9 cellular contexts compared by ENCODE assay signal in genomic region chr11:68008381-68009337, GRCh38. TPM values are rescaled to one million over a fixed set of nuclear protein-coding genes. Genes with fewer than 3 reads are reported as not detected.
A peak's percentile ranks its signal among the peaks of the same experiment; 100 is the strongest.
DNase-seq lines count a peak whose midpoint lies in the region; ATAC-seq and TF ChIP-seq lines count a peak whose summit lies in the region.
"Had no signal": no experiment of that assay in that cellular context is flagged by ENCODE, and none has a peak within 500 bp of the region (broad histone marks: within the 10 kb centered on the region; RNA-seq: fewer than 3 reads in every experiment).

No MANE protein-coding gene starts in this region.

- no peak overlapping the region for H2AK5ac ChIP-seq in mesendoderm (ENCODE audit: low read length)

- no peak for TF ChIP-seq POLR2A in adrenal gland (IDR thresholded peaks at IDR 0.05)

- H3K27ac ChIP-seq in adrenal gland = peak overlapping the region; percentile 90 to 99 (median 92)
- H3K27ac ChIP-seq in naive thymus-derived CD4-positive, alpha-beta T cell (ENCODE audit: low read depth, low read length) = no peak overlapping the region
- no peak overlapping the region for H3K27ac ChIP-seq in mesendoderm (ENCODE audit: low read depth, low read length)

- H3K4me2 ChIP-seq in mesendoderm (ENCODE audit: low read length) = no peak overlapping the region

- H3K36me3 ChIP-seq in adrenal gland (replicated peaks in 1 of 2) (no peaks in the 10 kb centered on the region), mesendoderm (ENCODE audit: control insufficient read depth, insufficient read depth, low read length) (no peaks in the 10 kb centered on the region)
- no peaks in the 10 kb centered on the region for H3K36me3 ChIP-seq in naive thymus-derived CD4-positive, alpha-beta T cell (ENCODE audit: control insufficient read depth in 2 of 3, insufficient read depth in 3 of 3, low read length in 3 of 3)

- H3K4me1 ChIP-seq in adrenal gland (replicated peaks in 1 of 2) (peaks cover 36 to 57% of the 10 kb centered on the region in 2 donors), mesendoderm (ENCODE audit: control insufficient read depth, low read depth, low read length) (no peaks in the 10 kb centered on the region)
- H3K4me1 ChIP-seq in naive thymus-derived CD4-positive, alpha-beta T cell (ENCODE audit: control insufficient read depth in 2 of 2, insufficient read depth in 2 of 2, low read length in 2 of 2) = peaks cover 6 to 8% of the 10 kb centered on the region in 2 donors

- H3K4me3 ChIP-seq in adrenal gland = no peak overlapping the region
- no peak overlapping the region for H3K4me3 ChIP-seq in naive thymus-derived CD4-positive, alpha-beta T cell (ENCODE audit: low read length)
- no peak overlapping the region for H3K4me3 ChIP-seq in mesendoderm (ENCODE audit: low read length)
- H3K4me3 ChIP-seq: SJSA1 had no signal

- peaks cover 72% of the 10 kb centered on the region for H3K4me1 Mint-ChIP-seq in CD14-positive monocyte
- peaks cover 9 to 20% (median 17%) of the 10 kb centered on the region in 7 donors for H3K4me1 Mint-ChIP-seq in naive thymus-derived CD4-positive, alpha-beta T cell

- POLR2A ChIA-PET in naive thymus-derived CD4-positive, alpha-beta T cell (lab: Charles Lee) = interaction anchor here (0.6 kb wide), 1 partner anchor 1400 kb away, joined by 3 read pairs; no protein-coding TSS in a partner anchor

- H3K36me3 Mint-ChIP-seq in CD14-positive monocyte = peaks cover 6 to 11% of the 10 kb centered on the region in 2 donors
- H3K36me3 Mint-ChIP-seq in naive thymus-derived CD4-positive, alpha-beta T cell = no peaks in the 10 kb centered on the region

- no peak overlapping the region for H2BK15ac ChIP-seq in mesendoderm (replicated peaks; ENCODE audit: low read depth)

- CTCF ChIA-PET in naive thymus-derived CD4-positive, alpha-beta T cell (lab: Charles Lee) = no interaction called here

- H2BK120ac ChIP-seq in mesendoderm (ENCODE audit: low read depth, low read length) = no peak overlapping the region

- no peak overlapping the region for H3K23ac ChIP-seq in mesendoderm (ENCODE audit: low read length)

- TF ChIP-seq CTCF in CD14-positive monocyte (IDR thresholded peaks at IDR 0.05) (no peak), adrenal gland (IDR thresholded peaks at IDR 0.05) (no peak)

- no peaks in the 10 kb centered on the region for H3K9me3 ChIP-seq in adrenal gland (replicated peaks in 1 of 3)
- no peaks in the 10 kb centered on the region for H3K9me3 ChIP-seq in naive thymus-derived CD4-positive, alpha-beta T cell (ENCODE audit: control insufficient read depth in 2 of 3, low read length in 3 of 3)
- H3K9me3 ChIP-seq: SJSA1 had no signal

- no peak overlapping the region for H4K8ac ChIP-seq in mesendoderm (ENCODE audit: low read depth, low read length)

- no peak overlapping the region for H3K9ac ChIP-seq in mesendoderm (ENCODE audit: low read length)

- H3K4ac ChIP-seq in mesendoderm (ENCODE audit: low read depth, low read length) = no peak overlapping the region

- H3K27me3 ChIP-seq in adrenal gland (no peaks in the 10 kb centered on the region), mesendoderm (ENCODE audit: insufficient read depth, low read length, poor library complexity) (no peaks in the 10 kb centered on the region)
- no peaks in the 10 kb centered on the region for H3K27me3 ChIP-seq in naive thymus-derived CD4-positive, alpha-beta T cell (ENCODE audit: control insufficient read depth in 2 of 2, insufficient read depth in 2 of 2, low read length in 2 of 2)
- H3K27me3 ChIP-seq: SJSA1 had no signal

- no peaks in the 10 kb centered on the region for H3K79me2 ChIP-seq in mesendoderm (ENCODE audit: control insufficient read depth, insufficient read depth, low read length)

- H4K5ac ChIP-seq in mesendoderm (ENCODE audit: low read length) = no peak overlapping the region

- H3K27me3 Mint-ChIP-seq in CD14-positive monocyte (ENCODE audit: low read depth in 3 of 3) = peaks cover 0 to 1% (median 0%) of the 10 kb centered on the region in 3 donors
- peaks cover 0 to 6% (median 0%) of the 10 kb centered on the region in 5 donors for H3K27me3 Mint-ChIP-seq in naive thymus-derived CD4-positive, alpha-beta T cell

- WGBS in adrenal gland, 4 donors = 69 to 75% (median 72%) methylated on average over 17 to 27 of the region's 27 CpGs
- no CpG with 5 or more reads among the region's 27 CpGs for WGBS in mesendoderm (ENCODE audit: extremely low coverage, insufficient coverage, low lambda C conversion rate)

- no peak overlapping the region for H3K18ac ChIP-seq in mesendoderm (ENCODE audit: low read length)

- H3K79me1 ChIP-seq in mesendoderm (ENCODE audit: low read length) = no peaks in the 10 kb centered on the region

- ATAC-seq in naive thymus-derived CD4-positive, alpha-beta T cell = peak; percentile 19
- no peak for ATAC-seq in HG02642 (IDR thresholded peaks at IDR 0.05; ENCODE audit: poor library complexity, unreplicated experiment)

- no peak overlapping the region for H2BK5ac ChIP-seq in mesendoderm (ENCODE audit: low read length)

- no peaks in the 10 kb centered on the region for H3K9me3 Mint-ChIP-seq in CD14-positive monocyte
- H3K9me3 Mint-ChIP-seq in naive thymus-derived CD4-positive, alpha-beta T cell = peaks cover 0 to 1% (median 0%) of the 10 kb centered on the region in 11 donors

- DNase-seq in CD14-positive monocyte (ENCODE audit: low spot score) = peak; percentile 53
- DNase-seq in Kasumi-1 (lab: John Stamatoyannopoulos, UW) = peak; percentile 54 to 68
- peak in 5 of 7 donors; percentile 48 to 66 (median 51) for DNase-seq in adrenal gland
- no peak for DNase-seq in naive thymus-derived CD4-positive, alpha-beta T cell
- no peak for DNase-seq in mesendoderm
- DNase-seq in activated naive CD4-positive, alpha-beta T cell (lab: John Stamatoyannopoulos, UW) = no peak
- DNase-seq in NCI-H1092 treated with DMSO at 0.1 percent for 48 hours (lab: John Stamatoyannopoulos, UW) = no peak

- no peak overlapping the region for H3K56ac ChIP-seq in mesendoderm (ENCODE audit: low read length)

- H3K4me3 Mint-ChIP-seq in CD14-positive monocyte = peak overlapping the region; percentile 83 to 92
- H3K4me3 Mint-ChIP-seq in naive thymus-derived CD4-positive, alpha-beta T cell = peak overlapping the region in 2 of 10 donors; percentile 21 to 53

- peak overlapping the region; percentile 91 to 97 (median 95) for H3K27ac Mint-ChIP-seq in CD14-positive monocyte
- peak overlapping the region in 2 of 9 donors; percentile 23 to 39 for H3K27ac Mint-ChIP-seq in naive thymus-derived CD4-positive, alpha-beta T cell

- intact Hi-C loops in CD14-positive monocyte (cut with micrococcal nuclease) = loop anchor here in 1 of 2 donors (5.0 to 10.0 kb wide), 2 partner anchors 34 to 206 kb away; partner anchors contain the start of gene KMT5B
- intact Hi-C loops in adrenal gland (cut with DNase I) = no loop called here
- intact Hi-C loops in naive thymus-derived CD4-positive, alpha-beta T cell (cut with micrococcal nuclease) = loop anchor here (1.0 to 10.0 kb wide), 3 partner anchors 196 to 266 kb away; partner anchors contain the start of gene C11orf24 (in 1 of the 2)

RNA-seq across cellular contexts. Expression of gene ALDH3B1, which starts 1.5 kb away (rescaled TPM):
- polyA plus RNA-seq in CD14-positive monocyte (10 to 100 TPM; 79.8 to 86.7 TPM), adrenal gland (10 to 100 TPM; 24.4 to 35.4 (median 26.9) TPM)
- total RNA-seq in adrenal gland = 10 to 100 TPM; 38.7 to 70.3 (median 59.0) TPM
- total RNA-seq in naive thymus-derived CD4-positive, alpha-beta T cell = 10 to 100 TPM in 1 of 5 experiments, 1 to 10 TPM in 1, under 1 TPM in 2, not detected in 1; 0.57 to 29.5 (median 1.9) TPM
- polyA plus RNA-seq in naive thymus-derived CD4-positive, alpha-beta T cell = under 1 TPM in 1 of 2 donors, not detected in 1; 0.05 TPM
- 0.04 TPM for polyA plus RNA-seq in mesendoderm (2013, experiment 1 of 2)
- polyA plus RNA-seq in mesendoderm (2013, experiment 2 of 2) = 0.15 TPM

RNA-seq across cellular contexts. Expression of gene UNC93B1, which starts 4.8 kb away (rescaled TPM):
- polyA plus RNA-seq in CD14-positive monocyte = 100 to 1,000 TPM; 185 to 220 TPM
- 10 to 100 TPM; 23.1 to 81.2 (median 60.0) TPM for total RNA-seq in adrenal gland
- 10 to 100 TPM; 10.3 to 57.7 (median 57.0) TPM for polyA plus RNA-seq in adrenal gland
- total RNA-seq in naive thymus-derived CD4-positive, alpha-beta T cell = 10 to 100 TPM; 10.1 to 76.3 (median 21.1) TPM
- polyA plus RNA-seq in naive thymus-derived CD4-positive, alpha-beta T cell = 10 to 100 TPM in 1 of 2 donors, 1 to 10 TPM in 1; 4.3 to 12.7 TPM
- polyA plus RNA-seq in mesendoderm (2013, experiment 1 of 2) = 7.5 TPM
- 7.5 TPM for polyA plus RNA-seq in mesendoderm (2013, experiment 2 of 2)

RNA-seq across cellular contexts. Expression of gene NDUFS8, which starts 21.8 kb away (rescaled TPM):
- polyA plus RNA-seq in CD14-positive monocyte (100 to 1,000 TPM; 114 to 141 TPM), adrenal gland (100 to 1,000 TPM; 199 to 814 (median 571) TPM)
- 1,000 to 10,000 TPM in 1 of 8 donors, 100 to 1,000 TPM in 7; 425 to 1,037 (median 520) TPM for total RNA-seq in adrenal gland
- total RNA-seq in naive thymus-derived CD4-positive, alpha-beta T cell = 100 to 1,000 TPM in 1 of 5 experiments, 10 to 100 TPM in 4; 67.1 to 126 (median 80.1) TPM
- 100 to 1,000 TPM; 172 to 197 TPM for polyA plus RNA-seq in naive thymus-derived CD4-positive, alpha-beta T cell
- 113 TPM for polyA plus RNA-seq in mesendoderm (2013, experiment 1 of 2)
- 110 TPM for polyA plus RNA-seq in mesendoderm (2013, experiment 2 of 2)

RNA-seq across cellular contexts. Expression of gene TCIRG1, which starts 30.2 kb away (rescaled TPM):
- polyA plus RNA-seq in CD14-positive monocyte = 100 to 1,000 TPM; 197 to 225 TPM
- 100 to 1,000 TPM; 112 to 384 (median 258) TPM for total RNA-seq in adrenal gland
- polyA plus RNA-seq in adrenal gland = 1,000 to 10,000 TPM in 1 of 3 donors, 100 to 1,000 TPM in 1, 10 to 100 TPM in 1; 28.4 to 1,150 (median 823) TPM
- total RNA-seq in naive thymus-derived CD4-positive, alpha-beta T cell = 100 to 1,000 TPM; 164 to 381 (median 194) TPM
- polyA plus RNA-seq in naive thymus-derived CD4-positive, alpha-beta T cell = 10 to 100 TPM; 27.3 to 39.0 TPM
- 5.4 TPM for polyA plus RNA-seq in mesendoderm (2013, experiment 1 of 2)
- 5.8 TPM for polyA plus RNA-seq in mesendoderm (2013, experiment 2 of 2)

Comparison
In these comparisons a context has a peak if more than half of its experiments do, and no peak if none do; other contexts are left out.
1. DNase-seq: peak in CD14-positive monocyte (single experiment), Kasumi-1 (2 of 2) and adrenal gland (5 of 7); none in naive thymus-derived CD4-positive, alpha-beta T cell (0 of 9), mesendoderm (single experiment), activated naive CD4-positive, alpha-beta T cell (0 of 4) and NCI-H1092 treated with DMSO at 0.1 percent for 48 hours (single experiment).
2. H3K27ac ChIP-seq: peak in adrenal gland (5 of 5); none in naive thymus-derived CD4-positive, alpha-beta T cell (single experiment) and mesendoderm (single experiment).
3. RNA of gene ALDH3B1, which starts 1.5 kb away (polyA plus RNA-seq): 79.8 to 86.7 TPM in CD14-positive monocyte and 24.4 to 35.4 TPM in adrenal gland; 0.05 TPM in naive thymus-derived CD4-positive, alpha-beta T cell; every median in the first group is over 10 times any median in the second.
4. intact Hi-C loops: an anchor here in naive thymus-derived CD4-positive, alpha-beta T cell (1.0 to 10.0 kb wide); none called in adrenal gland.